In the genomic region with DNA sequence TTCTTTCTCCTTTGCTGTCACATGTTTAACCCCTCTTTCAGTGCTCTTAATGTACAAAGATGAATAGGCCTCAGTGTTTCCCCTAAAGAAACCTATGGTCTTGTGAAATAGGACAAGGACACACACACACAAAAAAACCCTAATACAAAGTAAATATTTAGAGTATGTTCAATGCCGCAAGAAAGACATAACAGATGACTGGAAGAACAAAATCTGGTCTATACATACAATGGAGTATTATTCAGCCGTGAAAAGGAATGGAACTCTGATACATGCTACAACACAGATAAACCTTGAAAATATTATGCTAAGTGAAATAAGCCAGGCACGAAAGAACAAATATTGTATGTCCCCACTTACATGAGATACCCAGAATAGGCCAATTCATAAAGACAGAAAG, we compare ENCODE assay signal across 17 cellular contexts.
"Had no signal": no experiment of that assay in that cellular context is flagged by ENCODE, and none has a peak within 500 bp of the region (broad histone marks: within the 10 kb centered on the region; RNA-seq: fewer than 3 reads in every experiment).

No MANE protein-coding gene starts in this region.

- H3K4me3 ChIP-seq: lung, prostate gland, right atrium auricular region, skin epidermis, testis, upper lobe of left lung had no signal

- H3K9me3 ChIP-seq: prostate gland, right atrium auricular region, testis, upper lobe of left lung had no signal

- H3K27me3 Mint-ChIP-seq: activated naive CD8-positive, alpha-beta T cell; dendritic cell treated with granulocyte-macrophage colony-stimulating factor and Interleukin-4, amounts not matched to agents 40 ng/mL and 50 ng/mL, for 4 days had no signal

- H3K27ac Mint-ChIP-seq: mesothelial cell of epicardium had no signal

- H3K9me3 Mint-ChIP-seq: dendritic cell treated with granulocyte-macrophage colony-stimulating factor and Interleukin-4, amounts not matched to agents 40 ng/mL and 50 ng/mL, for 4 days; neural crest cell had no signal

- H3K4me1 Mint-ChIP-seq: neural crest cell had no signal

- H3K36me3 ChIP-seq: prostate gland, right atrium auricular region had no signal

- H3K27ac ChIP-seq: right atrium auricular region, testis had no signal

- ATAC-seq: left lobe of liver, SK-N-SH treated with all-trans-retinoic acid at 6 μM for 48 hours had no signal

- H3K4me3 Mint-ChIP-seq: dendritic cell treated with granulocyte-macrophage colony-stimulating factor and Interleukin-4, amounts not matched to agents 40 ng/mL and 50 ng/mL, for 4 days; mesothelial cell of epicardium; neural crest cell had no signal

- DNase-seq: activated CD8-positive, alpha-beta memory T cell treated with anti-CD3 and anti-CD28 coated beads, Interleukin-2, amount 50 U/mL, for 4 hours; activated gamma-delta T cell; activated T-cell treated with anti-CD3 and anti-CD28 coated beads, Interleukin-2, amount 50 U/mL, for 48 hours; effector CD8-positive, alpha-beta T cell; hippocampal formation; testis; upper lobe of left lung had no signal

- H3K27me3 ChIP-seq: right atrium auricular region, testis, upper lobe of left lung had no signal
